Comparison of ENCODE assay signal across 8 cellular contexts in genomic region chr5:81850494-81850893, GRCh38.
DNase-seq lines count a peak whose midpoint lies in the region; ATAC-seq lines count a peak whose summit lies in the region.

No MANE protein-coding gene starts in this region.

- no peaks in the 10 kb centered on the region for H3K36me3 Mint-ChIP-seq in naive thymus-derived CD8-positive, alpha-beta T cell

- ATAC-seq in naive thymus-derived CD8-positive, alpha-beta T cell, result no peak
- ATAC-seq in HG03432 (IDR thresholded peaks at IDR 0.05; ENCODE audit: unreplicated experiment) (no peak), HG02973 (IDR thresholded peaks at IDR 0.05; ENCODE audit: unreplicated experiment) (no peak)
- ATAC-seq in activated CD4-positive, CD25-positive, alpha-beta regulatory T cell treated with anti-CD3 and anti-CD28 coated beads, Interleukin-2, amount 50 U/mL, for 24 hours, result no peak

- H3K9ac ChIP-seq in HUES6 (ENCODE audit: low read length), result peak overlapping the region; percentile 88

- H3K4me3 Mint-ChIP-seq in naive thymus-derived CD8-positive, alpha-beta T cell, result peak overlapping the region; percentile 50 to 97 (median 94)

- H3K27ac ChIP-seq in ACC112 (ENCODE audit: low read depth, low read length), result no peak overlapping the region
- peak overlapping the region; percentile 95 for H3K27ac ChIP-seq in HUES6 (ENCODE audit: low read depth, low read length)
- H3K27ac ChIP-seq in caudate nucleus (ENCODE audit: low read depth, low read length), result peak overlapping the region; percentile 97

- H3K36me3 ChIP-seq in ACC112 (ENCODE audit: insufficient read depth, low read length), result no peaks in the 10 kb centered on the region
- no peaks in the 10 kb centered on the region for H3K36me3 ChIP-seq in HUES6 (ENCODE audit: control insufficient read depth, insufficient read depth, low read length)

- H3K4me3 ChIP-seq in ACC112 (ENCODE audit: low read depth, low read length), result no peak overlapping the region
- peak overlapping the region; percentile 63; the same call in 1 of the 2 replicates for H3K4me3 ChIP-seq in HUES6 (ENCODE audit: low read depth, low read length)

- no peaks in the 10 kb centered on the region for H3K27me3 Mint-ChIP-seq in naive thymus-derived CD8-positive, alpha-beta T cell

- H3K27me3 ChIP-seq in ACC112 (ENCODE audit: insufficient read depth, low read length) (no peaks in the 10 kb centered on the region), HUES6 (ENCODE audit: control insufficient read depth, insufficient read depth, low read length) (no peaks in the 10 kb centered on the region)

- no peaks in the 10 kb centered on the region for H3K9me3 Mint-ChIP-seq in naive thymus-derived CD8-positive, alpha-beta T cell

- peak overlapping the region in 8 of 10 donors; percentile 26 to 100 (median 96) for H3K27ac Mint-ChIP-seq in naive thymus-derived CD8-positive, alpha-beta T cell

- peak in 1 of 61 donors; percentile 26 for DNase-seq in caudate nucleus (lab: John Stamatoyannopoulos, UW)
- DNase-seq in naive thymus-derived CD8-positive, alpha-beta T cell, result no peak
- no peak for DNase-seq in iPS-NIHi11 (ENCODE audit: low spot score)

- H2AFZ ChIP-seq in ACC112 (ENCODE audit: low read length, unreplicated experiment), result peak overlapping the region; percentile 29

- POLR2A ChIA-PET in naive thymus-derived CD8-positive, alpha-beta T cell (lab: Charles Lee), result interaction anchor here (0.6 to 5.8 kb wide), 6 partner anchors 33 to 848 kb away, joined by 5 to 190 read pairs (median 11); partner anchors contain the start of genes ATG10, RPS23 and SSBP2

- peaks cover 28% of the 10 kb centered on the region for H3K4me1 ChIP-seq in ACC112 (ENCODE audit: control insufficient read depth, insufficient read depth, low read length, unreplicated experiment)
- peaks cover 54% of the 10 kb centered on the region for H3K4me1 ChIP-seq in HUES6 (ENCODE audit: control insufficient read depth, insufficient read depth, low read length)

- no peaks in the 10 kb centered on the region for H3K9me3 ChIP-seq in HUES6 (ENCODE audit: control insufficient read depth, insufficient read depth, low read depth, low read length)

- peaks cover 27 to 57% (median 47%) of the 10 kb centered on the region in 4 donors for H3K4me1 Mint-ChIP-seq in naive thymus-derived CD8-positive, alpha-beta T cell

- no peaks in the 10 kb centered on the region for H3K79me2 ChIP-seq in ACC112 (ENCODE audit: control insufficient read depth, insufficient read depth, low read length, unreplicated experiment)
